Comparison of ENCODE assay signal across 8 cellular contexts in the genomic region with DNA sequence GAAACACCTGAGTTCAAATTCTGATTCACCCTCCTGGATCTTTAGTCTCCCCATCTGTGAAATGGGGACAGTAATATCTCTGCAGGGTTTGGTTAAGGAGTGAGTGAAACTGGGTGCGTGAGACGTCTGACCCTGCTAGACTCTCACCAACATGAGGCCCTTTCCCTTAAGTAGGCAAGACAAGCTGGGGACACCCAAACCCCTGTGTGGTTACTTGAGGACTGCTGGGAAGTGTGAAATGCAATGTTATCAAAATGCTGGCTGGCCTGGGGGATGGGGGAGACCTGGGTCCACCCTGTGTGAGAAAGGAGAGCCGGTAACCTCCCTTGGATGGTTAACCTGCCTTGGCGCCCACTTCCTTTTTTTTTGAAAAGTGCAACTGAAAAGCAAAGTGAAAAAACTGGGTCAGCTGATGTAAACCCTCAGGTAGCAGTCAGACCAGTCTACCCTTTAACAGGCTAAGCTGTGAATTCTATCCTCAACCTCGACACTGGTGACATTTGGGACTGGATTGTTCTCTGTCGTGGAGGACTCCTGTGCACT.
DNase-seq lines count a peak whose midpoint lies in the region; ATAC-seq, FAIRE-seq and TF ChIP-seq lines count a peak whose summit lies in the region.

No MANE protein-coding gene starts in this region.

- 80% methylated on average over 6 of the region's 6 CpGs for whole genome bisulfite sequencing in smooth muscle cell (ENCODE audit: low lambda C conversion rate)

- H2AFZ ChIP-seq in smooth muscle cell (ENCODE audit: low read depth), result no peak overlapping the region

- H3K9me3 ChIP-seq in CD8-positive, alpha-beta T cell (ENCODE audit: low read length), result no peaks in the 10 kb centered on the region
- no peaks in the 10 kb centered on the region for H3K9me3 ChIP-seq in smooth muscle cell (replicated peaks; ENCODE audit: low read depth)
- no peaks in the 10 kb centered on the region for H3K9me3 ChIP-seq in right atrium auricular region

- H3K9ac ChIP-seq in smooth muscle cell (ENCODE audit: low read depth), result no peak overlapping the region

- H3K4me3 Mint-ChIP-seq in CD8-positive, alpha-beta T cell, result peak overlapping the region; percentile 15
- H3K4me3 Mint-ChIP-seq in activated T-cell treated with anti-CD3 and anti-CD28 coated beads, Interleukin-2, amount 50 U/mL, for 72 hours, result peak overlapping the region in 1 of 2 donors; percentile 61

- H3K9me3 Mint-ChIP-seq in CD8-positive, alpha-beta T cell, result no peaks in the 10 kb centered on the region
- H3K9me3 Mint-ChIP-seq in activated T-cell treated with anti-CD3 and anti-CD28 coated beads, Interleukin-2, amount 50 U/mL, for 72 hours, result peaks cover 0 to 9% of the 10 kb centered on the region in 2 donors

- intact Hi-C loops in CD8-positive, alpha-beta T cell (cut with DNase I, micrococcal nuclease), result no loop called here

- CTCF ChIA-PET in CD8-positive, alpha-beta T cell (lab: Charles Lee), result no interaction called here

- H3K27ac Mint-ChIP-seq in CD8-positive, alpha-beta T cell, result peak overlapping the region; percentile 81
- H3K27ac Mint-ChIP-seq in activated T-cell treated with anti-CD3 and anti-CD28 coated beads, Interleukin-2, amount 50 U/mL, for 72 hours, result peak overlapping the region; percentile 81

- H3K27me3 Mint-ChIP-seq in CD8-positive, alpha-beta T cell (ENCODE audit: low read depth), result no peaks in the 10 kb centered on the region
- no peaks in the 10 kb centered on the region for H3K27me3 Mint-ChIP-seq in activated T-cell treated with anti-CD3 and anti-CD28 coated beads, Interleukin-2, amount 50 U/mL, for 72 hours (ENCODE audit: low read depth)

- no peak for FAIRE-seq in GM19239 (lab: Jason Lieb, UNC)

- H3K27me3 ChIP-seq in CD8-positive, alpha-beta T cell (ENCODE audit: insufficient read depth, low read length), result no peaks in the 10 kb centered on the region
- H3K27me3 ChIP-seq in smooth muscle cell (ENCODE audit: low read depth) (peaks cover 4% of the 10 kb centered on the region), right atrium auricular region (no peaks in the 10 kb centered on the region)

- TF ChIP-seq CTCF in CD8-positive, alpha-beta T cell (IDR thresholded peaks at IDR 0.05), result no peak
- TF ChIP-seq CTCF in smooth muscle cell (IDR thresholded peaks at IDR 0.05; ENCODE audit: borderline replicate concordance, insufficient read depth, poor library complexity, severe bottlenecking) (no peak), right atrium auricular region (IDR thresholded peaks at IDR 0.05) (no peak)

- peaks cover 50% of the 10 kb centered on the region for H3K36me3 ChIP-seq in CD8-positive, alpha-beta T cell (ENCODE audit: insufficient read depth, low read length)
- H3K36me3 ChIP-seq in smooth muscle cell (ENCODE audit: low read depth) (no peaks in the 10 kb centered on the region), right atrium auricular region (no peaks in the 10 kb centered on the region)

- H3F3A ChIP-seq in smooth muscle cell (ENCODE audit: low read depth), result no peaks in the 10 kb centered on the region

- no peaks in the 10 kb centered on the region for H4K20me1 ChIP-seq in smooth muscle cell (ENCODE audit: low read depth)

- no peak overlapping the region for H3K4me2 ChIP-seq in smooth muscle cell

- peak; percentile 67 for ATAC-seq in CD8-positive, alpha-beta T cell
- ATAC-seq in HG03045 (IDR thresholded peaks at IDR 0.05; ENCODE audit: unreplicated experiment), result peak; percentile 82
- ATAC-seq in activated T-cell treated with anti-CD3 and anti-CD28 coated beads, Interleukin-2, amount 50 U/mL, for 72 hours (replicated peaks in 1 of 2), result peak; percentile 76 to 89

- H3K79me2 ChIP-seq in smooth muscle cell (ENCODE audit: low read depth), result no peaks in the 10 kb centered on the region

- peaks cover 89% of the 10 kb centered on the region for H3K36me3 Mint-ChIP-seq in CD8-positive, alpha-beta T cell
- H3K36me3 Mint-ChIP-seq in activated T-cell treated with anti-CD3 and anti-CD28 coated beads, Interleukin-2, amount 50 U/mL, for 72 hours (ENCODE audit: insufficient read depth in 2 of 2), result peaks cover 16 to 33% of the 10 kb centered on the region in 2 donors

- POLR2A ChIA-PET in CD8-positive, alpha-beta T cell (lab: Charles Lee), result interaction anchor here (0.9 to 1.8 kb wide), 3 partner anchors 16 to 122 kb away, joined by 3 to 10 read pairs (median 3); a partner anchor contains a TSS

- H3K4me1 ChIP-seq in CD8-positive, alpha-beta T cell (ENCODE audit: insufficient read depth, low read length), result peaks cover 24% of the 10 kb centered on the region
- peaks cover 7% of the 10 kb centered on the region for H3K4me1 ChIP-seq in smooth muscle cell (ENCODE audit: low read depth)
- H3K4me1 ChIP-seq in right atrium auricular region, result no peaks in the 10 kb centered on the region

- H3K4me3 ChIP-seq in CD8-positive, alpha-beta T cell (ENCODE audit: low read depth, low read length), result no peak overlapping the region
- H3K4me3 ChIP-seq in smooth muscle cell (no peak overlapping the region), right atrium auricular region (no peak overlapping the region)

- H3K4me1 Mint-ChIP-seq in CD8-positive, alpha-beta T cell (ENCODE audit: low read depth), result peaks cover 41% of the 10 kb centered on the region
- H3K4me1 Mint-ChIP-seq in activated T-cell treated with anti-CD3 and anti-CD28 coated beads, Interleukin-2, amount 50 U/mL, for 72 hours (ENCODE audit: low read depth), result peaks cover 22% of the 10 kb centered on the region

- H3K27ac ChIP-seq in CD8-positive, alpha-beta T cell (ENCODE audit: low read depth, low read length), result no peak overlapping the region
- no peak overlapping the region for H3K27ac ChIP-seq in smooth muscle cell (ENCODE audit: low read depth)
- H3K27ac ChIP-seq in right atrium auricular region, result no peak overlapping the region

- DNase-seq in CD8-positive, alpha-beta T cell, result peak in 3 of 7 experiments; percentile 21 to 58 (median 26)
- DNase-seq in GM19239 (ENCODE audit: insufficient read length, low spot score) (peak; percentile 66), smooth muscle cell (lab: John Stamatoyannopoulos, UW; ENCODE audit: unreplicated experiment) (no peak), NOMO-1 treated with DMSO at 0.1 percent for 48 hours (lab: John Stamatoyannopoulos, UW; ENCODE audit: unreplicated experiment) (no peak), right atrium auricular region (ENCODE audit: low spot score) (no peak), iPS-NIHi11 (ENCODE audit: low spot score) (no peak)
- DNase-seq in activated T-cell treated with anti-CD3 and anti-CD28 coated beads, Interleukin-2, amount 50 U/mL, for 72 hours, result peak; percentile 33 to 58

Comparison
In these comparisons a context has a peak if more than half of its experiments do, and no peak if none do; other contexts are left out.
1. DNase-seq: peak in GM19239 (single experiment) and activated T-cell treated with anti-CD3 and anti-CD28 coated beads, Interleukin-2, amount 50 U/mL, for 72 hours (2 of 2); none in smooth muscle cell (single experiment), NOMO-1 treated with DMSO at 0.1 percent for 48 hours (single experiment), right atrium auricular region (single experiment) and iPS-NIHi11 (single experiment).
2. Peak in every context shown above with its lines, with median percentiles within 50 percentile points of each other: ATAC-seq.